28 cellular contexts compared by ENCODE assay signal in the genomic region with DNA sequence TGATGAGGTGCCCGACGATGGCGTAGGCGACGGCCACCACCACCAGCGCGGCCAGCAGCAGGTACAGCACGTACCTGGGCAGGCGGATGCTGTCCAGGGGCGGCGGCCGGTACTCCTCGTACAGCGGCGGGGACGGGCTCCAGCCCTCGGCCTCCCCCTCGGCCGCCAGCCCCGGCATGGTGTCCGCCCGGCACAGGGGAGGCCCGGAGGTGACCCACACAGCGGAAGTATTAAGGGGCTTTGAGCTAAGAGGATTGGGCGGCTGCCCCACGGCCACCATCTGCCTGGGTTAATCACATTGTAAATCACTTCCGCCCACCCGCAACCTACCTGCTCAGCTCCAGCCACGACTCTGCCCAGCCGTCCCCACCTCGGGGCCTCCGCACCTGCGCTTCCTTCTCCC. TPM values are rescaled to one million over a fixed set of nuclear protein-coding genes. Genes with fewer than 3 reads are reported as not detected.
A peak's percentile ranks its signal among the peaks of the same experiment; 100 is the strongest.
DNase-seq lines count a peak whose midpoint lies in the region; ATAC-seq and TF ChIP-seq lines count a peak whose summit lies in the region.
"Had no signal": no experiment of that assay in that cellular context is flagged by ENCODE, and none has a peak within 500 bp of the region (broad histone marks: within the 10 kb centered on the region; RNA-seq: fewer than 3 reads in every experiment).

Gene SMIM44 (minus strand): TSS at position 216 of the 403 bp plus-strand sequence. CDS start 38 bp downstream, at position 178.

- DNase-seq in D341Med (ENCODE audit: low spot score) (peak; percentile 58), NCI-H146 treated with DMSO at 0.1 percent for 48 hours (lab: John Stamatoyannopoulos, UW; ENCODE audit: unreplicated experiment) (peak; percentile 26), WERI-Rb-1 (peak; percentile 95), heart left ventricle (no peak), natural killer cell (no peak)
- DNase-seq in stimulated activated CD8-positive, alpha-beta memory T cell treated with anti-CD3 and anti-CD28 coated beads, Interleukin-4, amount 100 ng/mL, for 48 hours: no peak
- DNase-seq: activated CD8-positive, alpha-beta memory T cell treated with anti-CD3 and anti-CD28 coated beads for 24 hours; activated naive CD4-positive, alpha-beta T cell treated with anti-CD3 and anti-CD28 coated beads, Interleukin-2, amount 10 ng/mL, durations not matched to agents 7 days and 5 days; activated T-cell treated with anti-CD3 and anti-CD28 coated beads, Interleukin-2, amount 50 U/mL, for 48 hours; aorta; effector CD4-positive, alpha-beta T cell; kidney; NCI-H1092 treated with DMSO at 0.1 percent for 48 hours; nephron progenitor cell; stimulated activated CD4-positive, alpha-beta T cell treated with anti-CD3 and anti-CD28 coated beads, Interleukin-1b, Interleukin-23, amount 100 ng/mL, for 48 hours; stimulated activated naive CD4-positive, alpha-beta T cell; thyroid gland had no signal

- no peaks in the 10 kb centered on the region for H3K36me3 ChIP-seq in WERI-Rb-1
- no peaks in the 10 kb centered on the region for H3K36me3 ChIP-seq in mucosa of rectum (ENCODE audit: control insufficient read depth in 2 of 2, insufficient read depth in 2 of 2, low read length in 2 of 2)
- H3K36me3 ChIP-seq in heart left ventricle: no peaks in the 10 kb centered on the region
- H3K36me3 ChIP-seq: thyroid gland had no signal

- 74 to 81% (median 77%) methylated on average over 21 to 33 of the region's 33 CpGs for WGBS in heart left ventricle, 4 donors

- H3K9me3 ChIP-seq in WERI-Rb-1 (ENCODE audit: severe bottlenecking) (no peaks in the 10 kb centered on the region), mucosa of rectum (ENCODE audit: control insufficient read depth in 2 of 2, low read length in 2 of 2) (no peaks in the 10 kb centered on the region), heart left ventricle (no peaks in the 10 kb centered on the region)
- H3K9me3 ChIP-seq: thyroid gland had no signal

- TF ChIP-seq CTCF in WERI-Rb-1 (IDR thresholded peaks at IDR 0.05; ENCODE audit: low read depth, low read length): no peak
- TF ChIP-seq CTCF in heart left ventricle (IDR thresholded peaks at IDR 0.05): no peak
- TF ChIP-seq CTCF in natural killer cell (IDR thresholded peaks at IDR 0.05): no peak

- H3K4me1 ChIP-seq in mucosa of rectum (ENCODE audit: control insufficient read depth in 2 of 2, insufficient read depth in 2 of 2, low read length in 2 of 2) (peaks cover 4 to 13% of the 10 kb centered on the region in 2 donors), heart left ventricle (no peaks in the 10 kb centered on the region)
- H3K4me1 ChIP-seq: thyroid gland had no signal

- intact Hi-C loops in heart left ventricle (cut with DNase I): loop anchor here in 1 of 10 donors (5.0 kb wide), 1 partner anchor 176 kb away; no protein-coding TSS in a partner anchor
- intact Hi-C loops in natural killer cell (cut with micrococcal nuclease): no loop called here

- H3K4me3 ChIP-seq in WERI-Rb-1 (ENCODE audit: low read depth, low read length): peak within 1 kb of the TSS; percentile 39
- H3K4me3 ChIP-seq in mucosa of rectum (ENCODE audit: low read length in 2 of 2): peak within 1 kb of the TSS; percentile 58 to 61
- no peak within 1 kb of the TSS for H3K4me3 ChIP-seq in heart left ventricle
- H3K4me3 ChIP-seq: SK-N-MC, thyroid gland had no signal

- H3K27me3 ChIP-seq in WERI-Rb-1 (ENCODE audit: insufficient read depth, low read depth, severe bottlenecking): peaks cover 32% of the 10 kb centered on the region
- H3K27me3 ChIP-seq in mucosa of rectum (ENCODE audit: control insufficient read depth in 2 of 2, insufficient read depth in 2 of 2, low read length in 2 of 2): no peaks in the 10 kb centered on the region
- H3K27me3 ChIP-seq in heart left ventricle: peaks cover 14 to 55% (median 37%) of the 10 kb centered on the region in 9 donors
- H3K27me3 ChIP-seq: thyroid gland had no signal

- no peak within 1 kb of the TSS; the same call in 1 of the 2 replicates for H3K27ac ChIP-seq in WERI-Rb-1
- peak within 1 kb of the TSS; percentile 63 to 79 for H3K27ac ChIP-seq in mucosa of rectum (ENCODE audit: low read depth in 2 of 2, low read length in 2 of 2)
- H3K27ac ChIP-seq in heart left ventricle: no peak within 1 kb of the TSS
- H3K27ac ChIP-seq: SK-N-MC, thyroid gland had no signal

- peak within 1 kb of the TSS; percentile 60 to 82 for H3K9ac ChIP-seq in mucosa of rectum (ENCODE audit: low read depth in 1 of 2, low read length in 2 of 2)

- no peak for TF ChIP-seq POLR2A in heart left ventricle (IDR thresholded peaks at IDR 0.05)

- ATAC-seq in heart left ventricle (no peak), HG02852 (IDR thresholded peaks at IDR 0.05; ENCODE audit: unreplicated experiment) (no peak), natural killer cell (no peak)

- H3K4me1 Mint-ChIP-seq in natural killer cell: peaks cover 8 to 24% of the 10 kb centered on the region in 2 donors

- no peak within 1 kb of the TSS for H3K4me3 Mint-ChIP-seq in natural killer cell
- H3K4me3 Mint-ChIP-seq: activated naive CD4-positive, alpha-beta T cell treated with anti-CD3 and anti-CD28 coated beads, Interleukin-2, amount 10 ng/mL, durations not matched to agents 7 days and 5 days; CD14-positive monocyte; memory B cell; nephron progenitor cell; T-helper 2 cell treated with Interferon-gamma antibody and Interleukin-4, amounts not matched to agents 5 μg/mL and 100 μg/mL, for 36 hours had no signal

- H3K9me3 Mint-ChIP-seq in natural killer cell: no peaks in the 10 kb centered on the region
- H3K9me3 Mint-ChIP-seq: activated naive CD4-positive, alpha-beta T cell treated with anti-CD3 and anti-CD28 coated beads, Interleukin-2, amount 10 ng/mL, durations not matched to agents 7 days and 5 days; nephron progenitor cell; T-helper 2 cell treated with Interferon-gamma antibody and Interleukin-4, amounts not matched to agents 5 μg/mL and 100 μg/mL, for 36 hours had no signal

- H3K36me3 Mint-ChIP-seq in natural killer cell: no peaks in the 10 kb centered on the region
- H3K36me3 Mint-ChIP-seq: CD14-positive monocyte had no signal

- no peaks in the 10 kb centered on the region for H3K27me3 Mint-ChIP-seq in natural killer cell (ENCODE audit: low read depth in 2 of 2)

- H3K27ac Mint-ChIP-seq in natural killer cell: no peak within 1 kb of the TSS
- H3K27ac Mint-ChIP-seq: activated naive CD4-positive, alpha-beta T cell treated with anti-CD3 and anti-CD28 coated beads, Interleukin-2, amount 10 ng/mL, durations not matched to agents 7 days and 5 days; memory B cell; nephron progenitor cell; T-helper 2 cell treated with Interferon-gamma antibody and Interleukin-4, amounts not matched to agents 5 μg/mL and 100 μg/mL, for 36 hours had no signal

RNA-seq across cellular contexts. Expression of gene SMIM44, which starts in this region (rescaled TPM):
- total RNA-seq in heart left ventricle (not detected), natural killer cell (not detected)
- polyA plus RNA-seq in heart left ventricle: not detected
- total RNA-seq: aorta, frontal cortex, H7, kidney, LHCN-M2, thyroid gland had no signal
- polyA plus RNA-seq: AG04450, aorta, CD14-positive monocyte, esophagus had no signal

Comparison
In these comparisons a context has a peak if more than half of its experiments do, and no peak if none do; other contexts are left out.
1. DNase-seq: peak in D341Med (single experiment), NCI-H146 treated with DMSO at 0.1 percent for 48 hours (single experiment) and WERI-Rb-1 (single experiment); none in stimulated activated CD8-positive, alpha-beta memory T cell treated with anti-CD3 and anti-CD28 coated beads, Interleukin-4, amount 100 ng/mL, for 48 hours (single experiment), heart left ventricle (0 of 5) and natural killer cell (single experiment).
2. H3K27ac ChIP-seq: peak in mucosa of rectum (2 of 2); none in WERI-Rb-1 (single experiment) and heart left ventricle (0 of 12).
3. H3K4me3 ChIP-seq: peak in WERI-Rb-1 (single experiment) and mucosa of rectum (2 of 2); none in heart left ventricle (0 of 12).